In genomic region chr4:48564151-48564550, GRCh38 we compare ENCODE assay signal across 13 cellular contexts.
A peak's percentile ranks its signal among the peaks of the same experiment; 100 is the strongest.
DNase-seq lines count a peak whose midpoint lies in the region; ATAC-seq lines count a peak whose summit lies in the region.
"Had no signal": no experiment of that assay in that cellular context is flagged by ENCODE, and none has a peak within 500 bp of the region (broad histone marks: within the 10 kb centered on the region; RNA-seq: fewer than 3 reads in every experiment).

No MANE protein-coding gene starts in this region.

- H3K9me3 Mint-ChIP-seq in stimulated activated naive CD8-positive, alpha-beta T cell treated with anti-CD3 and anti-CD28 coated beads, Interleukin-15, Interleukin-2, amounts not matched to agents 100 ng/mL and 50 ng/mL, for 24 hours = no peaks in the 10 kb centered on the region
- no peaks in the 10 kb centered on the region for H3K9me3 Mint-ChIP-seq in stimulated activated naive CD8-positive, alpha-beta T cell treated with anti-CD3 and anti-CD28 coated beads, Interleukin-15, amount 100 ng/mL, for 72 hours
- no peaks in the 10 kb centered on the region for H3K9me3 Mint-ChIP-seq in central memory CD8-positive, alpha-beta T cell
- H3K9me3 Mint-ChIP-seq: CD4-positive, alpha-beta memory T cell; GM23338 had no signal

- no peaks in the 10 kb centered on the region for H3K27me3 Mint-ChIP-seq in stimulated activated naive CD8-positive, alpha-beta T cell treated with anti-CD3 and anti-CD28 coated beads, Interleukin-15, Interleukin-2, amounts not matched to agents 100 ng/mL and 50 ng/mL, for 24 hours
- H3K27me3 Mint-ChIP-seq in stimulated activated naive CD8-positive, alpha-beta T cell treated with anti-CD3 and anti-CD28 coated beads, Interleukin-15, amount 100 ng/mL, for 72 hours = no peaks in the 10 kb centered on the region
- H3K27me3 Mint-ChIP-seq in central memory CD8-positive, alpha-beta T cell = no peaks in the 10 kb centered on the region
- H3K27me3 Mint-ChIP-seq: CD4-positive, alpha-beta memory T cell had no signal

- peaks cover 66% of the 10 kb centered on the region for H3K36me3 Mint-ChIP-seq in stimulated activated naive CD8-positive, alpha-beta T cell treated with anti-CD3 and anti-CD28 coated beads, Interleukin-15, Interleukin-2, amounts not matched to agents 100 ng/mL and 50 ng/mL, for 24 hours (ENCODE audit: low read depth)
- peaks cover 58% of the 10 kb centered on the region for H3K36me3 Mint-ChIP-seq in central memory CD8-positive, alpha-beta T cell (ENCODE audit: insufficient read depth)

- DNase-seq in activated CD4-positive, CD25-positive, alpha-beta regulatory T cell (lab: John Stamatoyannopoulos, UW) = no peak
- no peak for DNase-seq in stimulated activated naive CD8-positive, alpha-beta T cell treated with anti-CD3 and anti-CD28 coated beads, Interleukin-15, amount 100 ng/mL, for 72 hours
- no peak for DNase-seq in central memory CD8-positive, alpha-beta T cell (ENCODE audit: low spot score in 2 of 2)
- DNase-seq in NCI-H1105 treated with DMSO at 0.1 percent for 48 hours (lab: John Stamatoyannopoulos, UW) (no peak), DMS153 treated with DMSO at 0.1 percent for 48 hours (lab: John Stamatoyannopoulos, UW; ENCODE audit: unreplicated experiment) (no peak)
- DNase-seq: AML-193; Calu3; CD4-positive, alpha-beta memory T cell; HCEC 1CT had no signal

- H3K4me3 Mint-ChIP-seq in stimulated activated naive CD8-positive, alpha-beta T cell treated with anti-CD3 and anti-CD28 coated beads, Interleukin-15, Interleukin-2, amounts not matched to agents 100 ng/mL and 50 ng/mL, for 24 hours = no peak overlapping the region
- no peak overlapping the region for H3K4me3 Mint-ChIP-seq in stimulated activated naive CD8-positive, alpha-beta T cell treated with anti-CD3 and anti-CD28 coated beads, Interleukin-15, amount 100 ng/mL, for 72 hours
- no peak overlapping the region for H3K4me3 Mint-ChIP-seq in central memory CD8-positive, alpha-beta T cell
- H3K4me3 Mint-ChIP-seq: CD4-positive, alpha-beta memory T cell; GM23338 had no signal

- peak; percentile 71 to 85 for ATAC-seq in activated CD4-positive, CD25-positive, alpha-beta regulatory T cell treated with anti-CD3 and anti-CD28 coated beads, Interleukin-2, amount 50 U/mL, for 24 hours
- no peak for ATAC-seq in stimulated activated naive CD8-positive, alpha-beta T cell treated with anti-CD3 and anti-CD28 coated beads, Interleukin-15, amount 100 ng/mL, for 72 hours
- no peak for ATAC-seq in central memory CD8-positive, alpha-beta T cell (replicated peaks; ENCODE audit: extremely low read depth, poor library complexity, severe bottlenecking)
- ATAC-seq: A549, GM23338 had no signal

- peaks cover 5% of the 10 kb centered on the region for H3K4me1 Mint-ChIP-seq in stimulated activated naive CD8-positive, alpha-beta T cell treated with anti-CD3 and anti-CD28 coated beads, Interleukin-15, Interleukin-2, amounts not matched to agents 100 ng/mL and 50 ng/mL, for 24 hours (ENCODE audit: low read depth)
- H3K4me1 Mint-ChIP-seq in stimulated activated naive CD8-positive, alpha-beta T cell treated with anti-CD3 and anti-CD28 coated beads, Interleukin-15, amount 100 ng/mL, for 72 hours = no peaks in the 10 kb centered on the region
- no peaks in the 10 kb centered on the region for H3K4me1 Mint-ChIP-seq in central memory CD8-positive, alpha-beta T cell
- H3K4me1 Mint-ChIP-seq: GM23338 had no signal

- H3K27ac Mint-ChIP-seq in stimulated activated naive CD8-positive, alpha-beta T cell treated with anti-CD3 and anti-CD28 coated beads, Interleukin-15, Interleukin-2, amounts not matched to agents 100 ng/mL and 50 ng/mL, for 24 hours = peak overlapping the region; percentile 66
- H3K27ac Mint-ChIP-seq in stimulated activated naive CD8-positive, alpha-beta T cell treated with anti-CD3 and anti-CD28 coated beads, Interleukin-15, amount 100 ng/mL, for 72 hours = peak overlapping the region in 1 of 2 donors; percentile 28
- peak overlapping the region; percentile 2 for H3K27ac Mint-ChIP-seq in central memory CD8-positive, alpha-beta T cell (ENCODE audit: low read depth)
- H3K27ac Mint-ChIP-seq: GM23338 had no signal

Comparison
In these comparisons a context has a peak if more than half of its experiments do, and no peak if none do; other contexts are left out.
1. ATAC-seq: peak in activated CD4-positive, CD25-positive, alpha-beta regulatory T cell treated with anti-CD3 and anti-CD28 coated beads, Interleukin-2, amount 50 U/mL, for 24 hours (2 of 2); none in stimulated activated naive CD8-positive, alpha-beta T cell treated with anti-CD3 and anti-CD28 coated beads, Interleukin-15, amount 100 ng/mL, for 72 hours (single experiment) and central memory CD8-positive, alpha-beta T cell (single experiment).